In the genomic region with DNA sequence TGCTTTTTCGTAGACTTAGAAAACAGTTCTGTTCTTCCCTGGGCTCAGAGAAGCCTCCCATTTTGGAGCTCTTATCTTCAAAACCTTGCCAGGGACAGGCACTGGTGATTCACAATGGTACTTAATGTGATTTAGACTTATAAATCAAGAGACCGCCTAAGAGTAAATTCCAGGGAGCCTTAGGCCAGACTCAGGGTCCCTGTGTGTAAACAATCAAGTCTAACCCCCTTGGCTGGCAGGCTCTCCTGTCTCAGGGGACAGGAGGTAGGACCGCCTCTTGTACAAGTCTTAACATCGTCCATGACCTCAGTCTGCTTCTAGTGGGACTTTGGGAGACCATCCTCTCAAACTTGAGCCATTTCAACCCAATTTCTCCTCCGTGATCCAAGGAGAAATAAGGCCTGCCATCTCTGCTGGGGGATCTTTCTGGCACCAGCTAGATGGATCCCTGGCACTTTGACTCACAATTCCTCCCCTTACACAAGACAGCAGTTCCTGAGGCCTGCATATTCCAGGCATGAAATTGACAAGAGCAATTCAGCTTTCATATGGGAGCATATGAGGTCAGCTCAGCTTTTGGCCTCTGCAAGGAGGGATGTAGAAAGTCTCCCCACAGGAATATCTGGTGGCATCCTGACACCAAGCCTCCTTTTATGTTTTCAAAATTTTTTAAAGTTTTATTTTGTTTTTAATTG, we compare ENCODE assay signal across 19 cellular contexts.
DNase-seq lines count a peak whose midpoint lies in the region; ATAC-seq and TF ChIP-seq lines count a peak whose summit lies in the region.
"Had no signal": no experiment of that assay in that cellular context is flagged by ENCODE, and none has a peak within 500 bp of the region (broad histone marks: within the 10 kb centered on the region; RNA-seq: fewer than 3 reads in every experiment).

No MANE protein-coding gene starts in this region.

- no peaks in the 10 kb centered on the region for H3K27me3 ChIP-seq in adipocyte (replicated peaks; ENCODE audit: control insufficient read depth, insufficient read depth, low read length)
- H3K27me3 ChIP-seq in testis = no peaks in the 10 kb centered on the region

- H3K4me1 ChIP-seq in adipocyte (ENCODE audit: control insufficient read depth, insufficient read depth, low read length) = peaks cover 59% of the 10 kb centered on the region
- peaks cover 33% of the 10 kb centered on the region for H3K4me1 ChIP-seq in testis

- H3K9me3 Mint-ChIP-seq in nephron = no peaks in the 10 kb centered on the region

- no peaks in the 10 kb centered on the region for H3K36me3 Mint-ChIP-seq in nephron (ENCODE audit: low read depth)

- H3K27ac ChIP-seq in testis = peak overlapping the region; percentile 45 to 81
- H3K27ac ChIP-seq: 22Rv1, GM23248 had no signal

- 60 to 69% methylated on average over 5 of the region's 5 CpGs for WGBS in testis, 2 donors

- H3K9me3 ChIP-seq in adipocyte (ENCODE audit: control insufficient read depth, low read length) = no peaks in the 10 kb centered on the region
- H3K9me3 ChIP-seq in testis = no peaks in the 10 kb centered on the region

- H3K27me3 Mint-ChIP-seq in nephron (ENCODE audit: low read depth) = peaks cover 4% of the 10 kb centered on the region

- H3K4me3 ChIP-seq in adipocyte (ENCODE audit: low read length) (no peak overlapping the region), testis (no peak overlapping the region)
- H3K4me3 ChIP-seq: GM23248 had no signal

- TF ChIP-seq CTCF in nephron (IDR thresholded peaks at IDR 0.05; ENCODE audit: unreplicated experiment in 3 of 3) (no peak), testis (IDR thresholded peaks at IDR 0.05) (no peak)

- H3K4me3 Mint-ChIP-seq in nephron = no peak overlapping the region

- no peak for TF ChIP-seq POLR2A in testis (IDR thresholded peaks at IDR 0.05)

- H3K27ac Mint-ChIP-seq in nephron = peak overlapping the region in 2 of 3 experiments; percentile 44 to 56

- no peaks in the 10 kb centered on the region for H3K36me3 ChIP-seq in adipocyte (ENCODE audit: control insufficient read depth, insufficient read depth, low read length, severe bottlenecking)
- H3K36me3 ChIP-seq in testis (ENCODE audit: low read depth, missing control alignments) = no peaks in the 10 kb centered on the region

- peaks cover 30% of the 10 kb centered on the region for H3K4me1 Mint-ChIP-seq in nephron

- intact Hi-C loops in testis (cut with DNase I; ENCODE audit: low total_unique reads) = no loop called here

- ATAC-seq in HG03439 (IDR thresholded peaks at IDR 0.05; ENCODE audit: unreplicated experiment) (no peak), GM19023 (IDR thresholded peaks at IDR 0.05; ENCODE audit: unreplicated experiment) (no peak), GM18907 (IDR thresholded peaks at IDR 0.05; ENCODE audit: unreplicated experiment) (no peak)

- DNase-seq in NCI-H82 (lab: John Stamatoyannopoulos, UW) = peak; percentile 11
- DNase-seq in NCI-H82 treated with DMSO at 0.1 percent for 48 hours (lab: John Stamatoyannopoulos, UW; ENCODE audit: unreplicated experiment) = no peak
- no peak for DNase-seq in adipocyte (ENCODE audit: low read depth)
- DNase-seq in testis = no peak
- DNase-seq: GM23248, H7, Karpas-422, NCI-H1092, NCI-H1436, NCI-H187 treated with DMSO at 0.1 percent for 48 hours, NCI-H2171 treated with DMSO at 0.1 percent for 48 hours, NCI-H345, NCI-H510A treated with DMSO at 0.1 percent for 48 hours, SIG-M5 had no signal

- H3K9ac ChIP-seq in adipocyte (ENCODE audit: low read length) = peak overlapping the region; percentile 39
- H3K9ac ChIP-seq: GM23248 had no signal
